ENCODE assay signal across 8 cellular contexts in the genomic region with DNA sequence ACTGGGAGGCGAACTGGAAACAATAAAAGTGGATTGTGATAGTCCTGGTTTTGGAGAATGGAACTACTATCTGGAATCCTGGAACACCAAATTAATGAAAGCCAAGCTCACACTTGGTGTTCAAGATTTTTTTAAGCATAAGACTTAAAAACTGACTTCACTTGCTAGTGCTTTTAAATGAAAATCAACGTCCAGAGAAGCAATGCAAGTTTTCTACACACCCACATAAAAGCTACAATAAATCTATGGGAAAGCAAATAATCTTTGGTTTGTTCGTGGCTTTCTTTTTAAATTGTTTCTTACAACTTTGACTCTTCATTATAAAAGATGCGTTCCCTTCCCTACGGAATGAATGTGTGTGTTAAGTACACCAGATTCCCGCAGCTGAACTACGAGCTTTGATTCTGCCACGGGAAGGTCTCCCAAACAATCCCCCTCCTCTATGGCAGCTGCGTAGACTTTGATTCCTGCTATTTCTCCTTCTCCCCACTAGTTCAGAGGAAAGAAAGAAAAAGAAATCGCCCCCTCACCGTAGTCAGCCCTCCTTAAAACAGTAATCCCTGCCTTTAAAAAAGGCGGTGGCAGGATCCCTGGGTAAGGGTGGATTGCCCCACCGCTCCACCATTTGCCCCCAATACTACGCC.
A peak's percentile ranks its signal among the peaks of the same experiment; 100 is the strongest.
DNase-seq lines count a peak whose midpoint lies in the region; ATAC-seq and TF ChIP-seq lines count a peak whose summit lies in the region.

No MANE protein-coding gene starts in this region.

- in situ Hi-C loops in gastrocnemius medialis (cut with MboI; ENCODE audit: low sequenced_read_pairs in 4 of 4): no loop called here

- no peaks in the 10 kb centered on the region for H3K9me3 ChIP-seq in gastrocnemius medialis
- H3K9me3 ChIP-seq in MG63: no peaks in the 10 kb centered on the region

- no peak for TF ChIP-seq CTCF in GM20000 (IDR thresholded peaks at IDR 0.05; ENCODE audit: extremely low read depth, missing control alignments)
- no peak for TF ChIP-seq CTCF in gastrocnemius medialis (IDR thresholded peaks at IDR 0.05 in 4 of 5, conservative IDR thresholded peaks at IDR 0.05 in 1 of 5)

- peaks cover 4 to 9% of the 10 kb centered on the region in 2 donors for H3K4me1 ChIP-seq in gastrocnemius medialis

- H3K27ac ChIP-seq in gastrocnemius medialis: no peak overlapping the region

- H3K36me3 ChIP-seq in gastrocnemius medialis: no peaks in the 10 kb centered on the region
- H3K36me3 ChIP-seq in MG63: no peaks in the 10 kb centered on the region

- H3K4me3 ChIP-seq in gastrocnemius medialis (peak overlapping the region; percentile 48 to 55 (median 51)), MG63 (no peak overlapping the region)

- no peak for TF ChIP-seq POLR2A in gastrocnemius medialis (IDR thresholded peaks at IDR 0.05)

- H3K27me3 ChIP-seq in gastrocnemius medialis (peaks cover 20 to 25% (median 23%) of the 10 kb centered on the region in 3 donors), MG63 (no peaks in the 10 kb centered on the region)

- intact Hi-C loops in left cardiac atrium (cut with DNase I): no loop called here
- intact Hi-C loops in gastrocnemius medialis (cut with DNase I; ENCODE audit: low total_unique reads): no loop called here

- ATAC-seq in left cardiac atrium: peak; percentile 7 to 21
- no peak for ATAC-seq in gastrocnemius medialis

- DNase-seq in GM20000 (ENCODE audit: low spot score): peak; percentile 17
- peak; percentile 21 for DNase-seq in SK-N-DZ (ENCODE audit: low spot score)
- DNase-seq in left cardiac atrium: no peak
- DNase-seq in gastrocnemius medialis: no peak
- DNase-seq in inferior parietal cortex (ENCODE audit: extremely low spot score): no peak
- no peak for DNase-seq in middle frontal gyrus (ENCODE audit: extremely low spot score, low spot score)
- no peak for DNase-seq in MG63
- no peak for DNase-seq in NAMALWA (ENCODE audit: low spot score)

Comparison
In these comparisons a context has a peak if more than half of its experiments do, and no peak if none do; other contexts are left out.
1. DNase-seq: peak in GM20000 (single experiment) and SK-N-DZ (single experiment); none in left cardiac atrium (single experiment), gastrocnemius medialis (0 of 2), inferior parietal cortex (single experiment), middle frontal gyrus (single experiment), MG63 (single experiment) and NAMALWA (single experiment).
2. ATAC-seq: peak in left cardiac atrium (2 of 2); none in gastrocnemius medialis (0 of 2).